21 cellular contexts compared by ENCODE assay signal in genomic region chr2:239065537-239065936, GRCh38.
DNase-seq lines count a peak whose midpoint lies in the region; ATAC-seq and TF ChIP-seq lines count a peak whose summit lies in the region.
"Had no signal": no experiment of that assay in that cellular context is flagged by ENCODE, and none has a peak within 500 bp of the region (broad histone marks: within the 10 kb centered on the region; RNA-seq: fewer than 3 reads in every experiment).

No MANE protein-coding gene starts in this region.

- WGBS in psoas muscle, 3 donors, result 44 to 66% (median 48%) methylated on average over 11 of the region's 11 CpGs
- WGBS in spleen, 5 donors, result 71 to 86% (median 72%) methylated on average over 7 to 11 of the region's 11 CpGs

- no peaks in the 10 kb centered on the region for H3K27me3 ChIP-seq in psoas muscle (ENCODE audit: insufficient read depth in 3 of 3, low read length in 2 of 3)
- no peaks in the 10 kb centered on the region for H3K27me3 ChIP-seq in spleen (replicated peaks in 1 of 7)
- H3K27me3 ChIP-seq: BE2C had no signal

- no peak overlapping the region for H3K4me3 ChIP-seq in psoas muscle
- H3K4me3 ChIP-seq in spleen, result no peak overlapping the region
- H3K4me3 ChIP-seq: A549, HAP-1 had no signal

- H3K9me3 ChIP-seq in psoas muscle (no peaks in the 10 kb centered on the region), spleen (no peaks in the 10 kb centered on the region)
- H3K9me3 ChIP-seq: A549, BE2C, Caco-2, HAP-1 had no signal

- H3K27ac ChIP-seq in psoas muscle (peak overlapping the region; percentile 55), spleen (no peak overlapping the region)
- H3K27ac ChIP-seq: A549, C4-2B had no signal

- peaks cover 8 to 85% of the 10 kb centered on the region in 2 donors for H3K36me3 ChIP-seq in psoas muscle (ENCODE audit: insufficient read depth in 1 of 2, low read depth in 1 of 2)
- H3K36me3 ChIP-seq in spleen, result peaks cover 3 to 92% (median 52%) of the 10 kb centered on the region in 6 donors
- H3K36me3 ChIP-seq: HAP-1 had no signal

- TF ChIP-seq POLR2A in spleen (IDR thresholded peaks at IDR 0.05), result no peak

- intact Hi-C loops in Right ventricle myocardium superior (cut with DNase I), result no loop called here
- intact Hi-C loops in left cardiac atrium (cut with DNase I), result no loop called here
- intact Hi-C loops in psoas muscle (cut with DNase I), result no loop called here
- intact Hi-C loops in spleen (cut with DNase I; ENCODE audit: low total_unique reads), result no loop called here

- CTCF ChIA-PET in HEK293T (lab: Yijun Ruan, JAX), result no interaction called here

- DNase-seq in Right ventricle myocardium superior (peak; percentile 18), left cardiac atrium (no peak), myocyte (ENCODE audit: low read depth) (peak; percentile 59), psoas muscle (peak in 1 of 2 donors; percentile 78), spleen (peak; percentile 77), activated gamma-delta T cell treated with Interleukin-2 at 50 U/mL for 16 hours (no peak), HEK293T (ENCODE audit: extremely low spot score) (no peak)
- DNase-seq in activated naive CD4-positive, alpha-beta T cell treated with Interleukin-2 at 50 U/mL for 16 hours, result no peak
- DNase-seq: 8988T; ACHN; AML-193; BE2C; Caco-2; CD4-positive, CD25-positive, alpha-beta regulatory T cell; CD8-positive, alpha-beta T cell; DMS153; DND-41; GOT3 had no signal

- ATAC-seq in Right ventricle myocardium superior (ENCODE audit: poor library complexity) (no peak), left cardiac atrium (no peak), psoas muscle (peak; percentile 28 to 68 (median 63))
- ATAC-seq: A549; CD8-positive, alpha-beta T cell had no signal

- POLR2A ChIA-PET in HEK293T (lab: Yijun Ruan, JAX), result no interaction called here

- TF ChIP-seq CTCF in psoas muscle (IDR thresholded peaks at IDR 0.05) (no peak), spleen (IDR thresholded peaks at IDR 0.05 in 8 of 11, conservative IDR thresholded peaks at IDR 0.05 in 3 of 11) (no peak)

- H3K4me1 ChIP-seq in psoas muscle, result peaks cover 7% of the 10 kb centered on the region
- H3K4me1 ChIP-seq in spleen, result peaks cover 0 to 13% (median 0%) of the 10 kb centered on the region in 6 donors
- H3K4me1 ChIP-seq: BE2C, Caco-2, HAP-1 had no signal

TF ChIP-seq in HEK293T, 16 proteins besides CTCF, POLR2A, EP300 and RAD21:
- TF ChIP-seq TARDBP (IDR thresholded peaks at IDR 0.05), result no peak
- TF ChIP-seq SUZ12 (IDR thresholded peaks at IDR 0.05), result no peak
- no peak for TF ChIP-seq ELF4 (IDR thresholded peaks at IDR 0.05)
- TF ChIP-seq HDGF (IDR thresholded peaks at IDR 0.05; ENCODE audit: borderline replicate concordance), result no peak
- no peak for TF ChIP-seq LEF1 (IDR thresholded peaks at IDR 0.05; ENCODE audit: borderline replicate concordance)
- TF ChIP-seq ARNT (IDR thresholded peaks at IDR 0.05), result no peak
- no peak for TF ChIP-seq PKNOX1 (IDR thresholded peaks at IDR 0.05)
- no peak for TF ChIP-seq FOXK2 (IDR thresholded peaks at IDR 0.05)
- TF ChIP-seq L3MBTL2 (conservative IDR thresholded peaks at IDR 0.05), result no peak
- no peak for TF ChIP-seq NFRKB (IDR thresholded peaks at IDR 0.05)
- TF ChIP-seq CTBP1 (IDR thresholded peaks at IDR 0.05; ENCODE audit: borderline replicate concordance), result no peak
- no peak for TF ChIP-seq FOXA1 (IDR thresholded peaks at IDR 0.05)

Comparison
In these comparisons a context has a peak if more than half of its experiments do, and no peak if none do; other contexts are left out.
1. DNase-seq: peak in Right ventricle myocardium superior (single experiment), myocyte (single experiment) and spleen (single experiment); none in left cardiac atrium (single experiment), activated gamma-delta T cell treated with Interleukin-2 at 50 U/mL for 16 hours (single experiment), HEK293T (single experiment) and activated naive CD4-positive, alpha-beta T cell treated with Interleukin-2 at 50 U/mL for 16 hours (single experiment).
2. ATAC-seq: peak in psoas muscle (4 of 4); none in Right ventricle myocardium superior (single experiment) and left cardiac atrium (0 of 2).